8 cellular contexts compared by ENCODE assay signal in genomic region chr5:43066799-43067741, GRCh38. TPM values are rescaled to one million over a fixed set of nuclear protein-coding genes. Genes with fewer than 3 reads are reported as not detected.
DNase-seq lines count a peak whose midpoint lies in the region; ATAC-seq and TF ChIP-seq lines count a peak whose summit lies in the region.

No MANE protein-coding gene starts in this region.

- H3K4me1 Mint-ChIP-seq in CD4-positive, CD25-positive, alpha-beta regulatory T cell: peaks cover 15 to 49% (median 36%) of the 10 kb centered on the region in 4 donors
- H3K4me1 Mint-ChIP-seq in activated CD8-positive, alpha-beta memory T cell treated with anti-CD3 and anti-CD28 coated beads, Interleukin-2, amount 10 ng/mL, durations not matched to agents 7 days and 5 days: peaks cover 41% of the 10 kb centered on the region
- peaks cover 28% of the 10 kb centered on the region for H3K4me1 Mint-ChIP-seq in endothelial cell (ENCODE audit: unreplicated experiment)

- ATAC-seq in CD4-positive, CD25-positive, alpha-beta regulatory T cell (ENCODE audit: low read depth in 2 of 2): peak; percentile 60 to 62
- ATAC-seq in GM19455 (IDR thresholded peaks at IDR 0.05; ENCODE audit: unreplicated experiment): peak; percentile 41
- ATAC-seq in activated CD8-positive, alpha-beta memory T cell treated with anti-CD3 and anti-CD28 coated beads, Interleukin-2, amount 10 ng/mL, durations not matched to agents 7 days and 5 days: peak; percentile 63

- H3K9me3 ChIP-seq in CD4-positive, CD25-positive, alpha-beta regulatory T cell (ENCODE audit: control insufficient read depth in 2 of 2, low read length in 2 of 2): no peaks in the 10 kb centered on the region

- CTCF ChIA-PET in activated CD8-positive, alpha-beta memory T cell treated with anti-CD3 and anti-CD28 coated beads, Interleukin-2, amount 10 ng/mL, durations not matched to agents 7 days and 5 days (lab: Charles Lee): interaction anchor here (1.1 to 7.3 kb wide), 12 partner anchors 24 to 417 kb away, joined by 3 to 85 read pairs (median 9); partner anchors contain the start of genes ANXA2R, HMGCS1 and TMEM267

- peaks cover 18% of the 10 kb centered on the region for H3K36me3 Mint-ChIP-seq in CD4-positive, CD25-positive, alpha-beta regulatory T cell
- peaks cover 30% of the 10 kb centered on the region for H3K36me3 Mint-ChIP-seq in activated CD8-positive, alpha-beta memory T cell treated with anti-CD3 and anti-CD28 coated beads, Interleukin-2, amount 10 ng/mL, durations not matched to agents 7 days and 5 days
- H3K36me3 Mint-ChIP-seq in endothelial cell (ENCODE audit: low read depth, unreplicated experiment): peaks cover 16% of the 10 kb centered on the region

- peaks cover 0 to 2% (median 0%) of the 10 kb centered on the region in 7 donors for H3K9me3 Mint-ChIP-seq in CD4-positive, CD25-positive, alpha-beta regulatory T cell
- no peaks in the 10 kb centered on the region for H3K9me3 Mint-ChIP-seq in activated CD8-positive, alpha-beta memory T cell treated with anti-CD3 and anti-CD28 coated beads, Interleukin-2, amount 10 ng/mL, durations not matched to agents 7 days and 5 days (ENCODE audit: low read depth)
- H3K9me3 Mint-ChIP-seq in endothelial cell (ENCODE audit: unreplicated experiment): no peaks in the 10 kb centered on the region

- no peak for TF ChIP-seq CTCF in endothelial cell (IDR thresholded peaks at IDR 0.05; ENCODE audit: unreplicated experiment)

- peaks cover 15% of the 10 kb centered on the region for H3K36me3 ChIP-seq in CD4-positive, CD25-positive, alpha-beta regulatory T cell (ENCODE audit: control insufficient read depth, insufficient read depth, low read length)

- H3K4me3 Mint-ChIP-seq in CD4-positive, CD25-positive, alpha-beta regulatory T cell: peak overlapping the region; percentile 97 to 98 (median 98)
- peak overlapping the region; percentile 99 for H3K4me3 Mint-ChIP-seq in activated CD8-positive, alpha-beta memory T cell treated with anti-CD3 and anti-CD28 coated beads, Interleukin-2, amount 10 ng/mL, durations not matched to agents 7 days and 5 days
- peak overlapping the region; percentile 97 for H3K4me3 Mint-ChIP-seq in endothelial cell (ENCODE audit: unreplicated experiment)

- peak overlapping the region; percentile 99 to 100 (median 99) for H3K27ac Mint-ChIP-seq in CD4-positive, CD25-positive, alpha-beta regulatory T cell
- H3K27ac Mint-ChIP-seq in activated CD8-positive, alpha-beta memory T cell treated with anti-CD3 and anti-CD28 coated beads, Interleukin-2, amount 10 ng/mL, durations not matched to agents 7 days and 5 days: peak overlapping the region; percentile 97
- H3K27ac Mint-ChIP-seq in endothelial cell (ENCODE audit: unreplicated experiment): peak overlapping the region; percentile 98

- peak; percentile 78 to 95 (median 91) for DNase-seq in CD4-positive, CD25-positive, alpha-beta regulatory T cell
- peak; percentile 98 for DNase-seq in HT-29 (ENCODE audit: low spot score)
- DNase-seq in NOMO-1 treated with DMSO at 0.1 percent for 48 hours (lab: John Stamatoyannopoulos, UW; ENCODE audit: unreplicated experiment): peak; percentile 96
- DNase-seq in activated CD8-positive, alpha-beta memory T cell treated with anti-CD3 and anti-CD28 coated beads, Interleukin-2, amount 10 ng/mL, durations not matched to agents 7 days and 5 days: peak; percentile 93
- peak; percentile 82 for DNase-seq in endothelial cell (ENCODE audit: low spot score)
- peak; percentile 93 for DNase-seq in midbrain (lab: John Stamatoyannopoulos, UW)
- peak; percentile 73 to 74 for DNase-seq in stimulated activated CD8-positive, alpha-beta memory T cell treated with anti-CD3 and anti-CD28 coated beads, Interleukin-15, amount 100 ng/mL, for 48 hours (ENCODE audit: low read depth in 2 of 2)

- H3K27me3 Mint-ChIP-seq in CD4-positive, CD25-positive, alpha-beta regulatory T cell: peaks cover 6% of the 10 kb centered on the region
- H3K27me3 Mint-ChIP-seq in activated CD8-positive, alpha-beta memory T cell treated with anti-CD3 and anti-CD28 coated beads, Interleukin-2, amount 10 ng/mL, durations not matched to agents 7 days and 5 days: no peaks in the 10 kb centered on the region
- H3K27me3 Mint-ChIP-seq in endothelial cell (ENCODE audit: unreplicated experiment): peaks cover 7% of the 10 kb centered on the region

- peak overlapping the region; percentile 99 for H3K27ac ChIP-seq in CD4-positive, CD25-positive, alpha-beta regulatory T cell (ENCODE audit: insufficient read depth, low read length, poor library complexity, severe bottlenecking)

- peaks cover 43% of the 10 kb centered on the region for H3K4me1 ChIP-seq in CD4-positive, CD25-positive, alpha-beta regulatory T cell (ENCODE audit: control insufficient read depth, insufficient read depth, low read length, poor library complexity, severe bottlenecking)

- peak overlapping the region; percentile 100 for H3K4me3 ChIP-seq in CD4-positive, CD25-positive, alpha-beta regulatory T cell (ENCODE audit: low read depth, low read length)

- H3K27me3 ChIP-seq in CD4-positive, CD25-positive, alpha-beta regulatory T cell (ENCODE audit: control insufficient read depth, insufficient read depth, low read length): no peaks in the 10 kb centered on the region

RNA-seq across cellular contexts. Expression of gene ANXA2R, which starts 27.0 kb away (rescaled TPM):
- total RNA-seq in CD4-positive, CD25-positive, alpha-beta regulatory T cell: 38.7 TPM
- 10 to 100 TPM; 35.8 to 69.7 (median 55.7) TPM for polyA plus RNA-seq in CD4-positive, CD25-positive, alpha-beta regulatory T cell
- total RNA-seq in HT-29 (2014; rRNA removed; shearing (Covaris generic)): 21.1 and 22.7 TPM in 2 replicates
- 10 to 100 TPM; 14.5 to 32.0 TPM for total RNA-seq in activated CD8-positive, alpha-beta memory T cell treated with anti-CD3 and anti-CD28 coated beads, Interleukin-2, amount 10 ng/mL, durations not matched to agents 7 days and 5 days
- total RNA-seq in endothelial cell (ENCODE audit: unreplicated experiment): 1.1 TPM

RNA-seq across cellular contexts. Expression of gene ZNF131, which starts 53.6 kb away (rescaled TPM):
- 77.9 TPM for total RNA-seq in CD4-positive, CD25-positive, alpha-beta regulatory T cell
- polyA plus RNA-seq in CD4-positive, CD25-positive, alpha-beta regulatory T cell: 10 to 100 TPM; 41.4 to 62.6 (median 53.8) TPM
- total RNA-seq in HT-29 (2014; rRNA removed; shearing (Covaris generic)): 31.8 and 35.5 TPM in 2 replicates
- 10 to 100 TPM; 39.9 to 56.2 TPM for total RNA-seq in activated CD8-positive, alpha-beta memory T cell treated with anti-CD3 and anti-CD28 coated beads, Interleukin-2, amount 10 ng/mL, durations not matched to agents 7 days and 5 days
- 30.4 TPM for total RNA-seq in endothelial cell (ENCODE audit: unreplicated experiment)

Comparison
In these comparisons a context has a peak if more than half of its experiments do, and no peak if none do; other contexts are left out.
1. Peak in every context shown above with its lines: DNase-seq, ATAC-seq, H3K4me3 ChIP-seq and H3K27ac ChIP-seq.